14 cellular contexts compared by ENCODE assay signal in genomic region chr5:168779333-168779732, GRCh38.
A peak's percentile ranks its signal among the peaks of the same experiment; 100 is the strongest.
DNase-seq lines count a peak whose midpoint lies in the region; ATAC-seq and TF ChIP-seq lines count a peak whose summit lies in the region.
"Had no signal": no experiment of that assay in that cellular context is flagged by ENCODE, and none has a peak within 500 bp of the region (broad histone marks: within the 10 kb centered on the region; RNA-seq: fewer than 3 reads in every experiment).

No MANE protein-coding gene starts in this region.

- no peak for TF ChIP-seq POLR2A in heart left ventricle (IDR thresholded peaks at IDR 0.05)

- H3K27ac ChIP-seq in left ventricle myocardium inferior (replicated peaks) (no peak overlapping the region), heart left ventricle (no peak overlapping the region)
- H3K27ac ChIP-seq: C4-2B, GM23248 had no signal

- intact Hi-C loops in Right ventricle myocardium inferior (cut with DNase I) (no loop called here), left ventricle myocardium inferior (cut with micrococcal nuclease) (no loop called here), heart left ventricle (cut with DNase I) (no loop called here), mucosa of descending colon (cut with DNase I, micrococcal nuclease) (no loop called here)

- H3K4me3 ChIP-seq in left ventricle myocardium inferior (no peak overlapping the region), heart left ventricle (no peak overlapping the region), mucosa of descending colon (no peak overlapping the region)
- H3K4me3 ChIP-seq: GM12878, GM23248 had no signal

- DNase-seq in Right ventricle myocardium inferior (ENCODE audit: missing footprints), result no peak
- DNase-seq in left ventricle myocardium inferior, result no peak
- peak; percentile 70 for DNase-seq in NCI-H524 treated with DMSO at 0.1 percent for 48 hours (lab: John Stamatoyannopoulos, UW)
- no peak for DNase-seq in heart left ventricle
- DNase-seq in middle frontal gyrus (ENCODE audit: extremely low spot score, low spot score), result peak; percentile 8
- no peak for DNase-seq in stimulated activated CD4-positive, alpha-beta T cell treated with anti-CD3 and anti-CD28 coated beads, Interleukin-1b, Interleukin-23, amount 100 ng/mL, for 48 hours
- DNase-seq in mucosa of descending colon, result no peak
- no peak for DNase-seq in kidney tubule cell (ENCODE audit: low spot score)
- DNase-seq: BE2C; CD4-positive, alpha-beta memory T cell; GM23248; H7 had no signal

- ATAC-seq in Right ventricle myocardium inferior, result peak; percentile 68
- peak in 3 of 4 donors; percentile 59 to 74 (median 74) for ATAC-seq in heart left ventricle
- ATAC-seq in mucosa of descending colon, result no peak
- ATAC-seq: GM12878 had no signal

- H3K27me3 ChIP-seq in left ventricle myocardium inferior (ENCODE audit: low read depth) (peaks cover 5% of the 10 kb centered on the region), heart left ventricle (no peaks in the 10 kb centered on the region)
- H3K27me3 ChIP-seq: BE2C had no signal

- WGBS in heart left ventricle, 4 donors, result 93 to 95% (median 94%) methylated on average over 3 of the region's 3 CpGs

- H3K36me3 ChIP-seq in left ventricle myocardium inferior, result no peaks in the 10 kb centered on the region
- no peaks in the 10 kb centered on the region for H3K36me3 ChIP-seq in heart left ventricle
- no peaks in the 10 kb centered on the region for H3K36me3 ChIP-seq in mucosa of descending colon (ENCODE audit: low read depth)

- TF ChIP-seq CTCF in left ventricle myocardium inferior (IDR thresholded peaks at IDR 0.05; ENCODE audit: borderline replicate concordance) (no peak), heart left ventricle (IDR thresholded peaks at IDR 0.05) (no peak), mucosa of descending colon (IDR thresholded peaks at IDR 0.05) (no peak)

- H3K4me1 ChIP-seq in left ventricle myocardium inferior (peaks cover 7% of the 10 kb centered on the region), heart left ventricle (no peaks in the 10 kb centered on the region), mucosa of descending colon (ENCODE audit: low read depth) (no peaks in the 10 kb centered on the region)

- H3K9me3 ChIP-seq in left ventricle myocardium inferior (replicated peaks) (no peaks in the 10 kb centered on the region), heart left ventricle (no peaks in the 10 kb centered on the region), mucosa of descending colon (no peaks in the 10 kb centered on the region)
- H3K9me3 ChIP-seq: BE2C had no signal

Comparison
In these comparisons a context has a peak if more than half of its experiments do, and no peak if none do; other contexts are left out.
1. DNase-seq: peak in NCI-H524 treated with DMSO at 0.1 percent for 48 hours (single experiment) and middle frontal gyrus (single experiment); none in Right ventricle myocardium inferior (single experiment), left ventricle myocardium inferior (single experiment), heart left ventricle (0 of 5), stimulated activated CD4-positive, alpha-beta T cell treated with anti-CD3 and anti-CD28 coated beads, Interleukin-1b, Interleukin-23, amount 100 ng/mL, for 48 hours (single experiment), mucosa of descending colon (0 of 3) and kidney tubule cell (single experiment).